Comparison of ENCODE assay signal across 11 cellular contexts in genomic region chr6:2951723-2952122, GRCh38. TPM values are rescaled to one million over a fixed set of nuclear protein-coding genes. Genes with fewer than 3 reads are reported as not detected.
A peak's percentile ranks its signal among the peaks of the same experiment; 100 is the strongest.
DNase-seq lines count a peak whose midpoint lies in the region; ATAC-seq and TF ChIP-seq lines count a peak whose summit lies in the region.
"Had no signal": no experiment of that assay in that cellular context is flagged by ENCODE, and none has a peak within 500 bp of the region (broad histone marks: within the 10 kb centered on the region; RNA-seq: fewer than 3 reads in every experiment).

No MANE protein-coding gene starts in this region.

- no peak for TF ChIP-seq POLR2A in gastrocnemius medialis (IDR thresholded peaks at IDR 0.05)

- in situ Hi-C loops in gastrocnemius medialis (cut with MboI; ENCODE audit: low sequenced_read_pairs in 4 of 4) (loop anchor here in 2 of 4 donors (5.0 kb wide), 1 partner anchor 36 kb away; no protein-coding TSS in a partner anchor), G401 (cut with HindIII; ENCODE audit: low sequenced_read_pairs) (no loop called here)

- H3K27me3 ChIP-seq in gastrocnemius medialis = no peaks in the 10 kb centered on the region

- CTCF ChIA-PET in activated CD8-positive, alpha-beta memory T cell treated with anti-CD3 and anti-CD28 coated beads, Interleukin-2, amount 10 ng/mL, durations not matched to agents 7 days and 5 days (lab: Charles Lee) = interaction anchor here (0.8 to 4.1 kb wide), 20 partner anchors 8 to 202 kb away, joined by 3 to 41 read pairs (median 4); partner anchors contain the start of gene NQO2

- no peak for TF ChIP-seq CTCF in gastrocnemius medialis (IDR thresholded peaks at IDR 0.05 in 4 of 5, conservative IDR thresholded peaks at IDR 0.05 in 1 of 5)

- H3K4me3 ChIP-seq in gastrocnemius medialis = no peak overlapping the region

- ATAC-seq in activated CD8-positive, alpha-beta memory T cell treated with anti-CD3 and anti-CD28 coated beads, Interleukin-2, amount 10 ng/mL, durations not matched to agents 7 days and 5 days = no peak
- ATAC-seq in gastrocnemius medialis = no peak

- peak overlapping the region; percentile 45 to 74 (median 65) for H3K27ac ChIP-seq in gastrocnemius medialis
- H3K27ac ChIP-seq: C4-2B had no signal

- no peaks in the 10 kb centered on the region for H3K27me3 Mint-ChIP-seq in activated CD8-positive, alpha-beta memory T cell treated with anti-CD3 and anti-CD28 coated beads, Interleukin-2, amount 10 ng/mL, durations not matched to agents 7 days and 5 days

- H3K4me1 ChIP-seq in gastrocnemius medialis = peaks cover 10 to 29% of the 10 kb centered on the region in 2 donors

- H3K9me3 Mint-ChIP-seq in activated CD8-positive, alpha-beta memory T cell treated with anti-CD3 and anti-CD28 coated beads, Interleukin-2, amount 10 ng/mL, durations not matched to agents 7 days and 5 days (ENCODE audit: low read depth) = no peaks in the 10 kb centered on the region
- H3K9me3 Mint-ChIP-seq: neural crest cell had no signal

- H3K4me1 Mint-ChIP-seq in activated CD8-positive, alpha-beta memory T cell treated with anti-CD3 and anti-CD28 coated beads, Interleukin-2, amount 10 ng/mL, durations not matched to agents 7 days and 5 days = peaks cover 3% of the 10 kb centered on the region

- intact Hi-C loops in gastrocnemius medialis (cut with DNase I; ENCODE audit: low total_unique reads) = loop anchor here (1.0 to 2.0 kb wide), 2 partner anchors 19 to 38 kb away; partner anchors contain the start of gene SERPINB6

- peaks cover 17% of the 10 kb centered on the region for H3K36me3 Mint-ChIP-seq in activated CD8-positive, alpha-beta memory T cell treated with anti-CD3 and anti-CD28 coated beads, Interleukin-2, amount 10 ng/mL, durations not matched to agents 7 days and 5 days

- H3K36me3 ChIP-seq in gastrocnemius medialis = peaks cover 0 to 18% of the 10 kb centered on the region in 2 donors

- no peak overlapping the region for H3K4me3 Mint-ChIP-seq in activated CD8-positive, alpha-beta memory T cell treated with anti-CD3 and anti-CD28 coated beads, Interleukin-2, amount 10 ng/mL, durations not matched to agents 7 days and 5 days

- DNase-seq in GDM1 (lab: John Stamatoyannopoulos, UW) = peak; percentile 38
- DNase-seq in activated CD8-positive, alpha-beta memory T cell treated with anti-CD3 and anti-CD28 coated beads, Interleukin-2, amount 10 ng/mL, durations not matched to agents 7 days and 5 days = peak; percentile 30
- DNase-seq in kidney tubule cell (ENCODE audit: low spot score) = peak; percentile 14
- no peak for DNase-seq in gastrocnemius medialis
- DNase-seq in cerebellar nuclear complex (lab: John Stamatoyannopoulos, UW) = no peak
- DNase-seq in Kasumi-1 (lab: John Stamatoyannopoulos, UW) = no peak
- no peak for DNase-seq in G401 (ENCODE audit: low spot score)
- DNase-seq in glomerular visceral epithelial cell (ENCODE audit: extremely low spot score) = no peak
- DNase-seq: NCI-H1694 treated with DMSO at 0.1 percent for 48 hours had no signal

- H3K9me3 ChIP-seq in gastrocnemius medialis = no peaks in the 10 kb centered on the region

- H3K27ac Mint-ChIP-seq in activated CD8-positive, alpha-beta memory T cell treated with anti-CD3 and anti-CD28 coated beads, Interleukin-2, amount 10 ng/mL, durations not matched to agents 7 days and 5 days = no peak overlapping the region

RNA-seq across cellular contexts. Expression of gene SERPINB6, which starts 19.6 kb away (rescaled TPM):
- 10 to 100 TPM; 55.2 to 56.0 TPM for total RNA-seq in activated CD8-positive, alpha-beta memory T cell treated with anti-CD3 and anti-CD28 coated beads, Interleukin-2, amount 10 ng/mL, durations not matched to agents 7 days and 5 days
- total RNA-seq in gastrocnemius medialis = 100 to 1,000 TPM; 114 to 260 (median 189) TPM
- 128 and 147 TPM in 2 replicates for total RNA-seq in G401 (2014; rRNA removed; shearing (Covaris generic))

RNA-seq across cellular contexts. Expression of gene NQO2, which starts 48.0 kb away (rescaled TPM):
- 10 to 100 TPM; 11.9 to 14.5 TPM for total RNA-seq in activated CD8-positive, alpha-beta memory T cell treated with anti-CD3 and anti-CD28 coated beads, Interleukin-2, amount 10 ng/mL, durations not matched to agents 7 days and 5 days
- total RNA-seq in gastrocnemius medialis = 10 to 100 TPM; 46.7 to 94.5 (median 60.3) TPM
- 159 and 203 TPM in 2 replicates for total RNA-seq in G401 (2014; rRNA removed; shearing (Covaris generic))

RNA-seq across cellular contexts. Expression of gene SERPINB9, which starts 48.6 kb away (rescaled TPM):
- total RNA-seq in activated CD8-positive, alpha-beta memory T cell treated with anti-CD3 and anti-CD28 coated beads, Interleukin-2, amount 10 ng/mL, durations not matched to agents 7 days and 5 days = 10 to 100 TPM; 56.0 to 94.9 TPM
- total RNA-seq in gastrocnemius medialis = 1 to 10 TPM; 1.0 to 2.1 (median 1.6) TPM
- 18.6 and 26.5 TPM in 2 replicates for total RNA-seq in G401 (2014; rRNA removed; shearing (Covaris generic))

Comparison
In these comparisons a context has a peak if more than half of its experiments do, and no peak if none do; other contexts are left out.
1. DNase-seq: peak in GDM1 (single experiment), activated CD8-positive, alpha-beta memory T cell treated with anti-CD3 and anti-CD28 coated beads, Interleukin-2, amount 10 ng/mL, durations not matched to agents 7 days and 5 days (single experiment) and kidney tubule cell (single experiment); none in gastrocnemius medialis (0 of 2), cerebellar nuclear complex (0 of 2), Kasumi-1 (0 of 2), G401 (single experiment) and glomerular visceral epithelial cell (single experiment).